Comparison of ENCODE assay signal across 2 cellular contexts in the genomic region with DNA sequence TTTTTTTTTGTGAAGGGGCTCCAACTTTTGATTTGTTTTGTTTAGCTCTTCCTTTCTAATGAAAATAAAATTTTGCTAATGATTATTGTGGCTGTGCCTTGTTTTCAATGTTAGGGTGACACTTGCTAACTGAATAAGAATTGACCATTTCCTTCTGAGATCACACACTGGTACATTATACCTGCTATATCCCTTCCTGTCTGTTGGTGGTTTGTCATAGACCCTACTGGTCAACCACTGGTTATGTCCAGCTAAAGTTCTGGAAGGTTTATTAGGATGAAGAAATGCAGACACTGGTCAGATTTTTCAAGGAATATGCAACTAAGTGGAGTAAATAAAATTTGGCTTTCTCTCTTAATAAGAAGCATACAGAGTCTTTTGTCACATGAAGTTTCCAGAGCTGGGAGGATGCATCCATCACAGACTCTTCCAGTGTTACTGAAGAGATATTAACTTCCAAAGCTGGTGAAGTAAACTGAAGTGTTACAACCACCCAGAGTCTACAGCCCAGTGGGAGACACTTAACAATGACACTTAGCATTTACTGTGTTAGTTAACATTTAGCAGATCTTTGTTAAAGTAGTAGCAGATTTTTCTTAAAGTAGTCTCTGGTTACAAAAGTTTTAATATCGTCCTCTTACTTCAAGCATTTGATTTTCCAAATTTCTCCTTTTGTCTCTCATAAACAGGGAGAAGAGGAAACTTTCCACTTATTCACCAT.
TF ChIP-seq lines count a peak whose summit lies in the region.

No MANE protein-coding gene starts in this region.

TF ChIP-seq in GM12891, 5 proteins besides CTCF, POLR2A, EP300 and RAD21:
- TF ChIP-seq TAF1 (IDR thresholded peaks at IDR 0.05; ENCODE audit: low read depth, low read length): no peak
TF ChIP-seq in GM12891: peak in this region for 0.

TF ChIP-seq in H1, 55 proteins besides CTCF, POLR2A, EP300 and RAD21:
- no peak for TF ChIP-seq ZNF274 (IDR thresholded peaks at IDR 0.05; ENCODE audit: borderline replicate concordance, extremely low read depth, low read length)
- TF ChIP-seq CBX5 (IDR thresholded peaks at IDR 0.05; ENCODE audit: low read depth, low read length): no peak
- no peak for TF ChIP-seq YY1 (IDR thresholded peaks at IDR 0.05; ENCODE audit: low read depth, low read length)
- no peak for TF ChIP-seq KDM4A (IDR thresholded peaks at IDR 0.05; ENCODE audit: low read depth, low read length, severe bottlenecking)
- no peak for TF ChIP-seq CEBPB (IDR thresholded peaks at IDR 0.05; ENCODE audit: low read depth, low read length)
- TF ChIP-seq RNF2 (IDR thresholded peaks at IDR 0.05; ENCODE audit: borderline replicate concordance, low read depth, low read length, missing control alignments, poor library complexity, severe bottlenecking): no peak
- TF ChIP-seq, protein P1, sequence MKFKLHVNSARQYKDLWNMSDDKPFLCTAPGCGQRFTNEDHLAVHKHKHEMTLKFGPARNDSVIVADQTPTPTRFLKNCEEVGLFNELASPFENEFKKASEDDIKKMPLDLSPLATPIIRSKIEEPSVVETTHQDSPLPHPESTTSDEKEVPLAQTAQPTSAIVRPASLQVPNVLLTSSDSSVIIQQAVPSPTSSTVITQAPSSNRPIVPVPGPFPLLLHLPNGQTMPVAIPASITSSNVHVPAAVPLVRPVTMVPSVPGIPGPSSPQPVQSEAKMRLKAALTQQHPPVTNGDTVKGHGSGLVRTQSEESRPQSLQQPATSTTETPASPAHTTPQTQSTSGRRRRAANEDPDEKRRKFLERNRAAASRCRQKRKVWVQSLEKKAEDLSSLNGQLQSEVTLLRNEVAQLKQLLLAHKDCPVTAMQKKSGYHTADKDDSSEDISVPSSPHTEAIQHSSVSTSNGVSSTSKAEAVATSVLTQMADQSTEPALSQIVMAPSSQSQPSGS (IDR thresholded peaks at IDR 0.05; ENCODE audit: low read length): no peak
- TF ChIP-seq, protein P2, sequence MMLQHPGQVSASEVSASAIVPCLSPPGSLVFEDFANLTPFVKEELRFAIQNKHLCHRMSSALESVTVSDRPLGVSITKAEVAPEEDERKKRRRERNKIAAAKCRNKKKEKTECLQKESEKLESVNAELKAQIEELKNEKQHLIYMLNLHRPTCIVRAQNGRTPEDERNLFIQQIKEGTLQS (IDR thresholded peaks at IDR 0.05; ENCODE audit: insufficient read depth, low read depth, low read length): no peak
- no peak for TF ChIP-seq SIN3A (conservative IDR thresholded peaks at IDR 0.05 in 1 of 2, IDR thresholded peaks at IDR 0.05 in 1 of 2; ENCODE audit: low read depth in 1 of 2, low read length in 2 of 2)
- no peak for TF ChIP-seq SP1 (IDR thresholded peaks at IDR 0.05; ENCODE audit: low read depth, low read length)
- no peak for TF ChIP-seq TCF12 (IDR thresholded peaks at IDR 0.05; ENCODE audit: low read depth, low read length)
- no peak for TF ChIP-seq SIX5 (IDR thresholded peaks at IDR 0.05; ENCODE audit: low read depth, low read length)
- no peak for TF ChIP-seq TEAD4 (IDR thresholded peaks at IDR 0.05; ENCODE audit: low read depth, low read length)
- TF ChIP-seq JUND (IDR thresholded peaks at IDR 0.05; ENCODE audit: low read length): no peak
- no peak for TF ChIP-seq CHD1 (IDR thresholded peaks at IDR 0.05; ENCODE audit: low read depth, low read length)
- TF ChIP-seq, protein P3, sequence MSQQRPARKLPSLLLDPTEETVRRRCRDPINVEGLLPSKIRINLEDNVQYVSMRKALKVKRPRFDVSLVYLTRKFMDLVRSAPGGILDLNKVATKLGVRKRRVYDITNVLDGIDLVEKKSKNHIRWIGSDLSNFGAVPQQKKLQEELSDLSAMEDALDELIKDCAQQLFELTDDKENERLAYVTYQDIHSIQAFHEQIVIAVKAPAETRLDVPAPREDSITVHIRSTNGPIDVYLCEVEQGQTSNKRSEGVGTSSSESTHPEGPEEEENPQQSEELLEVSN (IDR thresholded peaks at IDR 0.05): no peak
- TF ChIP-seq EGR1 (IDR thresholded peaks at IDR 0.05; ENCODE audit: borderline replicate concordance, low read depth, low read length): no peak
